ENCODE assay signal across 17 cellular contexts in genomic region chr12:91007531-91008290, GRCh38. TPM values are rescaled to one million over a fixed set of nuclear protein-coding genes. Genes with fewer than 3 reads are reported as not detected.
A peak's percentile ranks its signal among the peaks of the same experiment; 100 is the strongest.
DNase-seq lines count a peak whose midpoint lies in the region; ATAC-seq and TF ChIP-seq lines count a peak whose summit lies in the region.
"Had no signal": no experiment of that assay in that cellular context is flagged by ENCODE, and none has a peak within 500 bp of the region (broad histone marks: within the 10 kb centered on the region; RNA-seq: fewer than 3 reads in every experiment).

No MANE protein-coding gene starts in this region.

- peaks cover 46% of the 10 kb centered on the region for H3K27me3 Mint-ChIP-seq in activated naive CD8-positive, alpha-beta T cell treated with anti-CD3 and anti-CD28 coated beads, Interleukin-2, amount 10 ng/mL, durations not matched to agents 7 days and 5 days
- H3K27me3 Mint-ChIP-seq in WTC11 (ENCODE audit: low read depth) = peaks cover 8% of the 10 kb centered on the region
- peaks cover 0 to 9% of the 10 kb centered on the region in 2 donors for H3K27me3 Mint-ChIP-seq in effector memory CD8-positive, alpha-beta T cell
- H3K27me3 Mint-ChIP-seq: dendritic cell treated with granulocyte-macrophage colony-stimulating factor and Interleukin-4, amounts not matched to agents 40 ng/mL and 50 ng/mL, for 4 days had no signal

- ATAC-seq in GM18861 (IDR thresholded peaks at IDR 0.05; ENCODE audit: unreplicated experiment) (peak; percentile 79), GM21447 (IDR thresholded peaks at IDR 0.05; ENCODE audit: unreplicated experiment) (peak; percentile 80), HG03108 (IDR thresholded peaks at IDR 0.05; ENCODE audit: unreplicated experiment) (peak; percentile 66), WTC11 (no peak)
- peak; percentile 78 for ATAC-seq in activated naive CD8-positive, alpha-beta T cell treated with anti-CD3 and anti-CD28 coated beads, Interleukin-2, amount 10 ng/mL, durations not matched to agents 7 days and 5 days (ENCODE audit: low read depth)
- no peak for ATAC-seq in effector memory CD8-positive, alpha-beta T cell (replicated peaks)

- H3K4me1 Mint-ChIP-seq in activated naive CD8-positive, alpha-beta T cell treated with anti-CD3 and anti-CD28 coated beads, Interleukin-2, amount 10 ng/mL, durations not matched to agents 7 days and 5 days = peaks cover 24% of the 10 kb centered on the region
- no peaks in the 10 kb centered on the region for H3K4me1 Mint-ChIP-seq in WTC11
- no peaks in the 10 kb centered on the region for H3K4me1 Mint-ChIP-seq in effector memory CD8-positive, alpha-beta T cell (ENCODE audit: low read depth in 2 of 2)
- H3K4me1 Mint-ChIP-seq: mesothelial cell of epicardium had no signal

- no peak for TF ChIP-seq CTCF in WTC11 (IDR thresholded peaks at IDR 0.05)

- CTCF ChIA-PET in WTC11 (lab: Charles Lee) = no interaction called here

- H3K36me3 Mint-ChIP-seq in activated naive CD8-positive, alpha-beta T cell treated with anti-CD3 and anti-CD28 coated beads, Interleukin-2, amount 10 ng/mL, durations not matched to agents 7 days and 5 days = peaks cover 3% of the 10 kb centered on the region
- no peaks in the 10 kb centered on the region for H3K36me3 Mint-ChIP-seq in WTC11
- H3K36me3 Mint-ChIP-seq in effector memory CD8-positive, alpha-beta T cell (ENCODE audit: insufficient read depth) = no peaks in the 10 kb centered on the region
- H3K36me3 Mint-ChIP-seq: mesothelial cell of epicardium had no signal

- H3K27ac Mint-ChIP-seq in activated naive CD8-positive, alpha-beta T cell treated with anti-CD3 and anti-CD28 coated beads, Interleukin-2, amount 10 ng/mL, durations not matched to agents 7 days and 5 days = peak overlapping the region; percentile 6
- H3K27ac Mint-ChIP-seq in WTC11 = no peak overlapping the region
- H3K27ac Mint-ChIP-seq in effector memory CD8-positive, alpha-beta T cell = no peak overlapping the region
- H3K27ac Mint-ChIP-seq: dendritic cell treated with granulocyte-macrophage colony-stimulating factor and Interleukin-4, amounts not matched to agents 40 ng/mL and 50 ng/mL, for 4 days; mesothelial cell of epicardium had no signal

- POLR2A ChIA-PET in activated naive CD8-positive, alpha-beta T cell treated with anti-CD3 and anti-CD28 coated beads, Interleukin-2, amount 10 ng/mL, durations not matched to agents 7 days and 5 days (lab: Charles Lee) = no interaction called here
- POLR2A ChIA-PET in WTC11 (lab: Charles Lee) = no interaction called here

- H3K9me3 Mint-ChIP-seq in activated naive CD8-positive, alpha-beta T cell treated with anti-CD3 and anti-CD28 coated beads, Interleukin-2, amount 10 ng/mL, durations not matched to agents 7 days and 5 days = peaks cover 4% of the 10 kb centered on the region
- no peaks in the 10 kb centered on the region for H3K9me3 Mint-ChIP-seq in WTC11
- H3K9me3 Mint-ChIP-seq in effector memory CD8-positive, alpha-beta T cell = no peaks in the 10 kb centered on the region
- H3K9me3 Mint-ChIP-seq: dendritic cell treated with granulocyte-macrophage colony-stimulating factor and Interleukin-4, amounts not matched to agents 40 ng/mL and 50 ng/mL, for 4 days had no signal

- H3K4me3 Mint-ChIP-seq in activated naive CD8-positive, alpha-beta T cell treated with anti-CD3 and anti-CD28 coated beads, Interleukin-2, amount 10 ng/mL, durations not matched to agents 7 days and 5 days = peak overlapping the region; percentile 28
- H3K4me3 Mint-ChIP-seq in WTC11 = no peak overlapping the region
- no peak overlapping the region for H3K4me3 Mint-ChIP-seq in effector memory CD8-positive, alpha-beta T cell
- H3K4me3 Mint-ChIP-seq: dendritic cell treated with granulocyte-macrophage colony-stimulating factor and Interleukin-4, amounts not matched to agents 40 ng/mL and 50 ng/mL, for 4 days; mesothelial cell of epicardium had no signal

- no peak for DNase-seq in activated naive CD8-positive, alpha-beta T cell treated with anti-CD3 and anti-CD28 coated beads, Interleukin-2, amount 10 ng/mL, durations not matched to agents 7 days and 5 days
- no peak for DNase-seq in WTC11 (ENCODE audit: low spot score)
- no peak for DNase-seq in NAMALWA (ENCODE audit: low spot score)
- no peak for DNase-seq in effector memory CD8-positive, alpha-beta T cell
- no peak for DNase-seq in activated effector memory CD4-positive, alpha-beta T cell treated with anti-CD3 and anti-CD28 coated beads, Interleukin-2, amount 50 U/mL, for 16 hours
- DNase-seq: activated T-cell treated with anti-CD3 and anti-CD28 coated beads for 4 hours; glutamatergic neuron; H7; NCI-H1105; stimulated activated naive CD4-positive, alpha-beta T cell treated with Interleukin-2 at 50 U/mL for 16 hours had no signal

TF ChIP-seq in WTC11, 78 proteins besides CTCF, POLR2A, EP300 and RAD21:
- TF ChIP-seq ZNF232 (CRISPR knock-in tag; IDR thresholded peaks at IDR 0.05) (no peak), SMAD3 (CRISPR knock-in tag; IDR thresholded peaks at IDR 0.05; ENCODE audit: borderline replicate concordance) (no peak), SOX15 (CRISPR knock-in tag; IDR thresholded peaks at IDR 0.05) (no peak), IRF2 (CRISPR knock-in tag; IDR thresholded peaks at IDR 0.05; ENCODE audit: borderline replicate concordance, low read depth) (no peak), ZBTB21 (CRISPR knock-in tag; IDR thresholded peaks at IDR 0.05; ENCODE audit: borderline replicate concordance) (no peak), TEAD4 (CRISPR knock-in tag; IDR thresholded peaks at IDR 0.05) (no peak)
- TF ChIP-seq, protein P1, sequence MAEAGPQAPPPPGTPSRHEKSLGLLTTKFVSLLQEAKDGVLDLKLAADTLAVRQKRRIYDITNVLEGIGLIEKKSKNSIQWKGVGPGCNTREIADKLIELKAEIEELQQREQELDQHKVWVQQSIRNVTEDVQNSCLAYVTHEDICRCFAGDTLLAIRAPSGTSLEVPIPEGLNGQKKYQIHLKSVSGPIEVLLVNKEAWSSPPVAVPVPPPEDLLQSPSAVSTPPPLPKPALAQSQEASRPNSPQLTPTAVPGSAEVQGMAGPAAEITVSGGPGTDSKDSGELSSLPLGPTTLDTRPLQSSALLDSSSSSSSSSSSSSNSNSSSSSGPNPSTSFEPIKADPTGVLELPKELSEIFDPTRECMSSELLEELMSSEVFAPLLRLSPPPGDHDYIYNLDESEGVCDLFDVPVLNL (CRISPR knock-in tag; IDR thresholded peaks at IDR 0.05; ENCODE audit: borderline replicate concordance, low read depth) = no peak

RNA-seq across cellular contexts. Expression of gene EPYC, which starts 2.9 kb away (rescaled TPM):
- not detected for total RNA-seq in activated naive CD8-positive, alpha-beta T cell treated with anti-CD3 and anti-CD28 coated beads, Interleukin-2, amount 10 ng/mL, durations not matched to agents 7 days and 5 days
- total RNA-seq in WTC11 (2021) = not detected in 3 replicates
- total RNA-seq: H7, mesothelial cell of epicardium had no signal

RNA-seq across cellular contexts. Expression of gene KERA, which starts 50.1 kb away (rescaled TPM):
- total RNA-seq in activated naive CD8-positive, alpha-beta T cell treated with anti-CD3 and anti-CD28 coated beads, Interleukin-2, amount 10 ng/mL, durations not matched to agents 7 days and 5 days = not detected
- not detected in 3 replicates for total RNA-seq in WTC11 (2021)
- total RNA-seq: H7, mesothelial cell of epicardium had no signal

RNA-seq across cellular contexts. Expression of gene CCER1, which starts 52.7 kb away (rescaled TPM):
- total RNA-seq in activated naive CD8-positive, alpha-beta T cell treated with anti-CD3 and anti-CD28 coated beads, Interleukin-2, amount 10 ng/mL, durations not matched to agents 7 days and 5 days = not detected
- not detected in 3 replicates for total RNA-seq in WTC11 (2021)
- total RNA-seq: H7, mesothelial cell of epicardium, SJSA1, skeletal muscle tissue had no signal

Comparison
In these comparisons a context has a peak if more than half of its experiments do, and no peak if none do; other contexts are left out.
1. ATAC-seq: peak in GM18861 (single experiment), GM21447 (single experiment), HG03108 (single experiment) and activated naive CD8-positive, alpha-beta T cell treated with anti-CD3 and anti-CD28 coated beads, Interleukin-2, amount 10 ng/mL, durations not matched to agents 7 days and 5 days (single experiment); none in WTC11 (single experiment) and effector memory CD8-positive, alpha-beta T cell (single experiment).